Comparison of ENCODE assay signal across 14 cellular contexts in genomic region chr11:105968021-105968697, GRCh38.
DNase-seq lines count a peak whose midpoint lies in the region; TF ChIP-seq lines count a peak whose summit lies in the region.
"Had no signal": no experiment of that assay in that cellular context is flagged by ENCODE, and none has a peak within 500 bp of the region (broad histone marks: within the 10 kb centered on the region; RNA-seq: fewer than 3 reads in every experiment).

No MANE protein-coding gene starts in this region.

- no peak overlapping the region for H3K4me3 ChIP-seq in HFF-Myc (replicated peaks; ENCODE audit: low read depth, low read length)
- no peak overlapping the region for H3K4me3 ChIP-seq in fibroblast of pulmonary artery (replicated peaks; ENCODE audit: low read depth, low read length)
- no peak overlapping the region for H3K4me3 ChIP-seq in skeletal muscle cell (ENCODE audit: low read depth, low read length)
- H3K4me3 ChIP-seq: cardiac muscle cell, right atrium auricular region had no signal

- TF ChIP-seq CTCF in HFF-Myc (IDR thresholded peaks at IDR 0.05; ENCODE audit: low read depth, low read length, missing control alignments) (no peak), fibroblast of pulmonary artery (IDR thresholded peaks at IDR 0.05; ENCODE audit: low read length, missing control alignments) (no peak)

- DNase-seq in HFF-Myc (ENCODE audit: extremely low read depth, low read depth) (peak; percentile 51), SW480 (ENCODE audit: low spot score) (peak; percentile 38), fibroblast of pulmonary artery (ENCODE audit: low read depth) (peak; percentile 12), skeletal muscle cell (ENCODE audit: low read depth) (peak; percentile 12), AML-193 (lab: John Stamatoyannopoulos, UW) (no peak), D341Med (ENCODE audit: low spot score) (no peak), midbrain (lab: John Stamatoyannopoulos, UW) (no peak)
- no peak for DNase-seq in stimulated activated CD4-positive, alpha-beta T cell treated with anti-CD3 and anti-CD28 coated beads, Interleukin-12 subunit alpha, Interleukin-12 subunit beta, amount 100 ng/mL, for 4 hours
- DNase-seq: activated gamma-delta T cell treated with Interleukin-2 at 50 U/mL for 16 hours; CD8-positive, alpha-beta memory T cell; naive B cell; NCI-H1092 treated with DMSO at 0.1 percent for 48 hours had no signal

Comparison
In these comparisons a context has a peak if more than half of its experiments do, and no peak if none do; other contexts are left out.
1. DNase-seq: peak in HFF-Myc (single experiment), SW480 (single experiment), fibroblast of pulmonary artery (single experiment) and skeletal muscle cell (single experiment); none in AML-193 (0 of 2), D341Med (single experiment), midbrain (single experiment) and stimulated activated CD4-positive, alpha-beta T cell treated with anti-CD3 and anti-CD28 coated beads, Interleukin-12 subunit alpha, Interleukin-12 subunit beta, amount 100 ng/mL, for 4 hours (single experiment).